In genomic region chr10:71263376-71263775, GRCh38 we compare ENCODE assay signal across 18 cellular contexts. TPM values are rescaled to one million over a fixed set of nuclear protein-coding genes. Genes with fewer than 3 reads are reported as not detected.
A peak's percentile ranks its signal among the peaks of the same experiment; 100 is the strongest.
DNase-seq lines count a peak whose midpoint lies in the region; ATAC-seq and TF ChIP-seq lines count a peak whose summit lies in the region.
"Had no signal": no experiment of that assay in that cellular context is flagged by ENCODE, and none has a peak within 500 bp of the region (broad histone marks: within the 10 kb centered on the region; RNA-seq: fewer than 3 reads in every experiment).

No MANE protein-coding gene starts in this region.

- DNase-seq in GM23338 (ENCODE audit: low spot score) (peak; percentile 41), right cardiac atrium (peak in 2 of 3 donors; percentile 52 to 62), progenitor cell of endocrine pancreas (ENCODE audit: low spot score, unreplicated experiment) (no peak), activated T-cell treated with anti-CD3 and anti-CD28 coated beads for 4 hours (no peak), Kasumi-1 (lab: John Stamatoyannopoulos, UW) (no peak), NCI-H524 treated with DMSO at 0.1 percent for 48 hours (lab: John Stamatoyannopoulos, UW) (no peak)
- no peak for DNase-seq in stimulated activated CD4-positive, alpha-beta T cell treated with anti-CD3 and anti-CD28 coated beads, Interleukin-12 subunit alpha, Interleukin-12 subunit beta, amount 100 ng/mL, for 4 hours
- DNase-seq: activated CD4-positive, alpha-beta T cell treated with anti-CD3 and anti-CD28 coated beads, Interleukin-2, amount 10 ng/mL, durations not matched to agents 24 days and 14 days; GF-D8; H7; NCI-H446; stimulated activated CD4-positive, alpha-beta T cell treated with anti-CD3 and anti-CD28 coated beads, Interleukin-4, amount 100 ng/mL, for 1 hour had no signal

- TF ChIP-seq CTCF in GM23338 (conservative IDR thresholded peaks at IDR 0.05; ENCODE audit: low read depth in 2 of 2) (no peak), progenitor cell of endocrine pancreas (IDR thresholded peaks at IDR 0.05; ENCODE audit: unreplicated experiment) (no peak)

- H3K27ac ChIP-seq in GM23338 (ENCODE audit: low read depth) = 0 out of 2 replicates have a peak overlapping the region, but pooled peaks have one; percentile 16
- peak overlapping the region; percentile 73 for H3K27ac ChIP-seq in angular gyrus (ENCODE audit: low read depth, low read length)
- H3K27ac ChIP-seq in right cardiac atrium (ENCODE audit: low read length) = peak overlapping the region; percentile 83
- H3K27ac ChIP-seq: prostate gland had no signal

- H3K27me3 Mint-ChIP-seq in GM23338 (ENCODE audit: insufficient read depth, low read depth, poor library complexity) = peaks cover 20% of the 10 kb centered on the region
- peaks cover 16% of the 10 kb centered on the region for H3K27me3 Mint-ChIP-seq in progenitor cell of endocrine pancreas
- H3K27me3 Mint-ChIP-seq: activated CD4-positive, alpha-beta T cell treated with anti-CD3 and anti-CD28 coated beads, Interleukin-2, amount 10 ng/mL, durations not matched to agents 24 days and 14 days had no signal

- H3K9me3 Mint-ChIP-seq in GM23338 (no peaks in the 10 kb centered on the region), progenitor cell of endocrine pancreas (ENCODE audit: low read depth) (no peaks in the 10 kb centered on the region)
- H3K9me3 Mint-ChIP-seq: activated CD4-positive, alpha-beta T cell treated with anti-CD3 and anti-CD28 coated beads, Interleukin-2, amount 10 ng/mL, durations not matched to agents 24 days and 14 days; CD14-positive monocyte; stimulated activated effector memory CD8-positive, alpha-beta T cell treated with anti-CD3 and anti-CD28 coated beads, Interleukin-12 subunit alpha, Interleukin-12 subunit beta, amount 100 ng/mL, for 72 hours; T-helper 2 cell treated with Interferon-gamma antibody and Interleukin-4, amounts not matched to agents 5 μg/mL and 100 μg/mL, for 36 hours had no signal

- H3K4me1 Mint-ChIP-seq in GM23338 (peaks cover 76% of the 10 kb centered on the region), progenitor cell of endocrine pancreas (ENCODE audit: low read depth) (peaks cover 5% of the 10 kb centered on the region)
- H3K4me1 Mint-ChIP-seq: activated CD4-positive, alpha-beta T cell treated with anti-CD3 and anti-CD28 coated beads, Interleukin-2, amount 10 ng/mL, durations not matched to agents 24 days and 14 days; CD14-positive monocyte; stimulated activated effector memory CD8-positive, alpha-beta T cell treated with anti-CD3 and anti-CD28 coated beads, Interleukin-12 subunit alpha, Interleukin-12 subunit beta, amount 100 ng/mL, for 72 hours had no signal

- ATAC-seq in GM23338 = no peak
- ATAC-seq in right cardiac atrium = no peak
- ATAC-seq: Panc1; stimulated activated effector memory CD8-positive, alpha-beta T cell treated with anti-CD3 and anti-CD28 coated beads, Interleukin-12 subunit alpha, Interleukin-12 subunit beta, amount 100 ng/mL, for 72 hours had no signal

- no peaks in the 10 kb centered on the region for H3F3A ChIP-seq in GM23338 (replicated peaks; ENCODE audit: low read depth)

- no peaks in the 10 kb centered on the region for H3K9me3 ChIP-seq in right cardiac atrium (ENCODE audit: control insufficient read depth, low read length)
- H3K9me3 ChIP-seq: prostate gland had no signal

- H4K20me1 ChIP-seq in GM23338 (replicated peaks; ENCODE audit: insufficient read depth) = no peaks in the 10 kb centered on the region; the same call in 1 of the 2 replicates

- no peaks in the 10 kb centered on the region for H3K9me2 ChIP-seq in GM23338 (ENCODE audit: insufficient read depth)

- H3K4me1 ChIP-seq in GM23338 (ENCODE audit: insufficient read depth) (peaks cover 52% of the 10 kb centered on the region), right cardiac atrium (ENCODE audit: control insufficient read depth, insufficient read depth, low read length) (peaks cover 32% of the 10 kb centered on the region)
- H3K4me1 ChIP-seq: prostate gland had no signal

- no peaks in the 10 kb centered on the region for H3K27me3 ChIP-seq in GM23338 (ENCODE audit: insufficient read depth)
- no peaks in the 10 kb centered on the region for H3K27me3 ChIP-seq in right cardiac atrium (ENCODE audit: control insufficient read depth, insufficient read depth)

- H3K4me3 ChIP-seq in GM23338 = no peak overlapping the region
- no peak overlapping the region for H3K4me3 ChIP-seq in right cardiac atrium (ENCODE audit: low read length)
- H3K4me3 ChIP-seq: prostate gland had no signal

- peak overlapping the region; percentile 70 for H3K4me2 ChIP-seq in GM23338

- 43% methylated on average over 9 of the region's 9 CpGs for WGBS in right cardiac atrium

- no peaks in the 10 kb centered on the region for H3K36me3 ChIP-seq in GM23338 (ENCODE audit: insufficient read depth)
- H3K36me3 ChIP-seq: prostate gland had no signal

- H2AFZ ChIP-seq in GM23338 = no peak overlapping the region

- intact Hi-C loops in right cardiac atrium (cut with DNase I) = no loop called here

- H3K4me3 Mint-ChIP-seq in GM23338 (peak overlapping the region; percentile 28; the same call in 2 of the 3 replicates), progenitor cell of endocrine pancreas (ENCODE audit: low read depth) (no peak overlapping the region)
- H3K4me3 Mint-ChIP-seq: activated CD4-positive, alpha-beta T cell treated with anti-CD3 and anti-CD28 coated beads, Interleukin-2, amount 10 ng/mL, durations not matched to agents 24 days and 14 days; CD14-positive monocyte; stimulated activated effector memory CD8-positive, alpha-beta T cell treated with anti-CD3 and anti-CD28 coated beads, Interleukin-12 subunit alpha, Interleukin-12 subunit beta, amount 100 ng/mL, for 72 hours; T-helper 2 cell treated with Interferon-gamma antibody and Interleukin-4, amounts not matched to agents 5 μg/mL and 100 μg/mL, for 36 hours had no signal

- H3K79me2 ChIP-seq in GM23338 (replicated peaks; ENCODE audit: insufficient read depth) = peaks cover 17% of the 10 kb centered on the region; the same call in 1 of the 2 replicates

- no peaks in the 10 kb centered on the region; the same call in 1 of the 3 replicates for H3K36me3 Mint-ChIP-seq in GM23338 (ENCODE audit: low read depth)
- H3K36me3 Mint-ChIP-seq in progenitor cell of endocrine pancreas (ENCODE audit: insufficient read depth) = no peaks in the 10 kb centered on the region
- H3K36me3 Mint-ChIP-seq: CD14-positive monocyte; stimulated activated effector memory CD8-positive, alpha-beta T cell treated with anti-CD3 and anti-CD28 coated beads, Interleukin-12 subunit alpha, Interleukin-12 subunit beta, amount 100 ng/mL, for 72 hours had no signal

- H3K27ac Mint-ChIP-seq in GM23338 = peak overlapping the region; percentile 63; the same call in 1 of the 2 replicates
- H3K27ac Mint-ChIP-seq in progenitor cell of endocrine pancreas = peak overlapping the region; percentile 59
- H3K27ac Mint-ChIP-seq: activated CD4-positive, alpha-beta T cell treated with anti-CD3 and anti-CD28 coated beads, Interleukin-2, amount 10 ng/mL, durations not matched to agents 24 days and 14 days; CD14-positive monocyte; T-helper 2 cell treated with Interferon-gamma antibody and Interleukin-4, amounts not matched to agents 5 μg/mL and 100 μg/mL, for 36 hours had no signal

TF ChIP-seq in GM23338, 12 proteins besides CTCF, POLR2A, EP300 and RAD21 (continues in another document):
- TF ChIP-seq ZNF114 (CRISPR knock-in tag; IDR thresholded peaks at IDR 0.05) (no peak), CREB1 (CRISPR knock-in tag; IDR thresholded peaks at IDR 0.05; ENCODE audit: low read depth) (no peak), ZNF331 (CRISPR knock-in tag; IDR thresholded peaks at IDR 0.05; ENCODE audit: low read depth) (no peak), EZH2 (IDR thresholded peaks at IDR 0.05; ENCODE audit: low read depth, unreplicated experiment) (no peak), NANOG (IDR thresholded peaks at IDR 0.05; ENCODE audit: borderline replicate concordance) (no peak), JUNB (IDR thresholded peaks at IDR 0.05; ENCODE audit: unreplicated experiment) (no peak), ETS1 (IDR thresholded peaks at IDR 0.05) (no peak), POLR2AphosphoS5 (IDR thresholded peaks at IDR 0.05; ENCODE audit: low read depth) (no peak), STAT1 (IDR thresholded peaks at IDR 0.05; ENCODE audit: unreplicated experiment) (no peak)

RNA-seq across cellular contexts. Expression of gene UNC5B, which starts 51.0 kb away (rescaled TPM):
- total RNA-seq in GM23338 (2014; rRNA removed; shearing (Covaris generic)) = 25.2 and 31.2 TPM in 2 replicates
- 8.0 and 8.7 TPM in 2 replicates for polyA plus RNA-seq in GM23338 (2016; fragmentation: Nextera tagmentation; extraction: Ambion mirVana)
- total RNA-seq in right cardiac atrium = 10 to 100 TPM; 17.0 to 26.6 (median 24.0) TPM
- polyA plus RNA-seq in right cardiac atrium = 12.4 TPM
- 3.7 and 6.0 TPM in 2 replicates for total RNA-seq in progenitor cell of endocrine pancreas

RNA-seq across cellular contexts. Expression of gene SLC29A3, which starts 55.7 kb away (rescaled TPM):
- 8.3 and 10.3 TPM in 2 replicates for total RNA-seq in GM23338 (2014; rRNA removed; shearing (Covaris generic))
- polyA plus RNA-seq in GM23338 (2016; fragmentation: Nextera tagmentation; extraction: Ambion mirVana) (11.3 and 12.3 TPM in 2 replicates), right cardiac atrium (1.4 TPM)
- total RNA-seq in right cardiac atrium (1 to 10 TPM; 2.2 to 2.7 (median 2.4) TPM), progenitor cell of endocrine pancreas (13.3 and 13.7 TPM in 2 replicates)

Comparison
In these comparisons a context has a peak if more than half of its experiments do, and no peak if none do; other contexts are left out.
1. DNase-seq: peak in GM23338 (single experiment) and right cardiac atrium (2 of 3); none in progenitor cell of endocrine pancreas (single experiment), stimulated activated CD4-positive, alpha-beta T cell treated with anti-CD3 and anti-CD28 coated beads, Interleukin-12 subunit alpha, Interleukin-12 subunit beta, amount 100 ng/mL, for 4 hours (single experiment), activated T-cell treated with anti-CD3 and anti-CD28 coated beads for 4 hours (single experiment), Kasumi-1 (0 of 2) and NCI-H524 treated with DMSO at 0.1 percent for 48 hours (single experiment).
2. H3K27ac ChIP-seq: peak in every context shown above with its lines; median percentile 83 in right cardiac atrium; 73 in angular gyrus; 16 in GM23338.